In genomic region chr9:94859226-94859625, GRCh38 we compare ENCODE assay signal across 21 cellular contexts.
DNase-seq lines count a peak whose midpoint lies in the region; ATAC-seq and TF ChIP-seq lines count a peak whose summit lies in the region.
"Had no signal": no experiment of that assay in that cellular context is flagged by ENCODE, and none has a peak within 500 bp of the region (broad histone marks: within the 10 kb centered on the region; RNA-seq: fewer than 3 reads in every experiment).

No MANE protein-coding gene starts in this region.

- peak overlapping the region in 2 of 3 donors; percentile 36 to 56 for H3K27ac Mint-ChIP-seq in IgD-negative memory B cell
- H3K27ac Mint-ChIP-seq in activated T-helper 17 cell treated with anti-CD3 and anti-CD28 coated beads, Interleukin-2, amount 50 U/mL, for 72 hours: peak overlapping the region; percentile 83
- peak overlapping the region; percentile 87 to 89 for H3K27ac Mint-ChIP-seq in natural killer cell treated with Interleukin-12 subunit alpha and Interleukin-12 subunit beta and Interleukin-15 and Interleukin-18, amount 100 ng/mL, for 72 hours
- H3K27ac Mint-ChIP-seq: H9 had no signal

- peaks cover 65% of the 10 kb centered on the region for H3K4me1 ChIP-seq in BLaER1
- peaks cover 5 to 17% (median 5%) of the 10 kb centered on the region in 3 donors for H3K4me1 ChIP-seq in gastroesophageal sphincter
- H3K4me1 ChIP-seq in right lobe of liver: peaks cover 0 to 27% (median 10%) of the 10 kb centered on the region in 4 donors

- intact Hi-C loops in right lobe of liver (cut with DNase I): no loop called here

- H3K4me3 ChIP-seq in BLaER1 (no peak overlapping the region), gastroesophageal sphincter (no peak overlapping the region), right lobe of liver (no peak overlapping the region)
- H3K4me3 ChIP-seq: SK-N-MC had no signal

- H3K4me3 Mint-ChIP-seq in IgD-negative memory B cell: peak overlapping the region in 2 of 4 donors; percentile 24 to 61
- no peak overlapping the region for H3K4me3 Mint-ChIP-seq in activated T-helper 17 cell treated with anti-CD3 and anti-CD28 coated beads, Interleukin-2, amount 50 U/mL, for 72 hours
- no peak overlapping the region for H3K4me3 Mint-ChIP-seq in natural killer cell treated with Interleukin-12 subunit alpha and Interleukin-12 subunit beta and Interleukin-15 and Interleukin-18, amount 100 ng/mL, for 72 hours
- H3K4me3 Mint-ChIP-seq: H9 had no signal

- no peak for TF ChIP-seq CTCF in gastroesophageal sphincter (IDR thresholded peaks at IDR 0.05)
- no peak for TF ChIP-seq CTCF in right lobe of liver (IDR thresholded peaks at IDR 0.05)

- 97% methylated on average over 2 of the region's 2 CpGs; no CpG with 5 or more reads in 1 of the 2 donors for WGBS in gastroesophageal sphincter (ENCODE audit: low coverage in 1 of 2), 2 donors
- WGBS in right lobe of liver (ENCODE audit: insufficient coverage, low coverage, low lambda C conversion rate, missing lambda C conversion rate): 33% methylated on average over 1 of the region's 2 CpGs

- peaks cover 3 to 5% (median 3%) of the 10 kb centered on the region in 3 donors for H3K9me3 Mint-ChIP-seq in IgD-negative memory B cell
- H3K9me3 Mint-ChIP-seq in activated T-helper 17 cell treated with anti-CD3 and anti-CD28 coated beads, Interleukin-2, amount 50 U/mL, for 72 hours: peaks cover 4% of the 10 kb centered on the region
- no peaks in the 10 kb centered on the region for H3K9me3 Mint-ChIP-seq in natural killer cell treated with Interleukin-12 subunit alpha and Interleukin-12 subunit beta and Interleukin-15 and Interleukin-18, amount 100 ng/mL, for 72 hours
- H3K9me3 Mint-ChIP-seq: H9 had no signal

- TF ChIP-seq EP300 in gastroesophageal sphincter (IDR thresholded peaks at IDR 0.05): no peak

- H3K9me3 ChIP-seq in BLaER1 (peaks cover 10% of the 10 kb centered on the region), gastroesophageal sphincter (no peaks in the 10 kb centered on the region), right lobe of liver (no peaks in the 10 kb centered on the region)

- H3K36me3 Mint-ChIP-seq in IgD-negative memory B cell: peaks cover 8% of the 10 kb centered on the region
- no peaks in the 10 kb centered on the region for H3K36me3 Mint-ChIP-seq in activated T-helper 17 cell treated with anti-CD3 and anti-CD28 coated beads, Interleukin-2, amount 50 U/mL, for 72 hours (ENCODE audit: low read depth)
- H3K36me3 Mint-ChIP-seq in natural killer cell treated with Interleukin-12 subunit alpha and Interleukin-12 subunit beta and Interleukin-15 and Interleukin-18, amount 100 ng/mL, for 72 hours: peaks cover 6% of the 10 kb centered on the region

- TF ChIP-seq POLR2A in gastroesophageal sphincter (IDR thresholded peaks at IDR 0.05) (no peak), right lobe of liver (IDR thresholded peaks at IDR 0.05) (no peak)

- H3K36me3 ChIP-seq in BLaER1 (no peaks in the 10 kb centered on the region; the same call in 1 of the 2 replicates), gastroesophageal sphincter (no peaks in the 10 kb centered on the region), right lobe of liver (no peaks in the 10 kb centered on the region)
- H3K36me3 ChIP-seq: BE2C had no signal

- H3K27me3 Mint-ChIP-seq in IgD-negative memory B cell: peaks cover 4% of the 10 kb centered on the region
- no peaks in the 10 kb centered on the region for H3K27me3 Mint-ChIP-seq in activated T-helper 17 cell treated with anti-CD3 and anti-CD28 coated beads, Interleukin-2, amount 50 U/mL, for 72 hours
- H3K27me3 Mint-ChIP-seq in natural killer cell treated with Interleukin-12 subunit alpha and Interleukin-12 subunit beta and Interleukin-15 and Interleukin-18, amount 100 ng/mL, for 72 hours: no peaks in the 10 kb centered on the region
- H3K27me3 Mint-ChIP-seq: CD8-positive, alpha-beta memory T cell had no signal

- no peaks in the 10 kb centered on the region; the same call in 1 of the 2 replicates for H4K20me1 ChIP-seq in BLaER1

- H3K4me1 Mint-ChIP-seq in IgD-negative memory B cell: peaks cover 15 to 29% (median 22%) of the 10 kb centered on the region in 3 donors
- peaks cover 35% of the 10 kb centered on the region for H3K4me1 Mint-ChIP-seq in activated T-helper 17 cell treated with anti-CD3 and anti-CD28 coated beads, Interleukin-2, amount 50 U/mL, for 72 hours
- peaks cover 46% of the 10 kb centered on the region in 2 donors for H3K4me1 Mint-ChIP-seq in natural killer cell treated with Interleukin-12 subunit alpha and Interleukin-12 subunit beta and Interleukin-15 and Interleukin-18, amount 100 ng/mL, for 72 hours (ENCODE audit: low read depth in 2 of 2)

- H3K27me3 ChIP-seq in BLaER1 (no peaks in the 10 kb centered on the region), gastroesophageal sphincter (no peaks in the 10 kb centered on the region), right lobe of liver (no peaks in the 10 kb centered on the region)
- H3K27me3 ChIP-seq: BE2C had no signal

- H3K9ac ChIP-seq in BLaER1: no peak overlapping the region

- no peak for ATAC-seq in activated T-helper 17 cell treated with anti-CD3 and anti-CD28 coated beads, Interleukin-2, amount 50 U/mL, for 72 hours (replicated peaks)
- ATAC-seq in natural killer cell treated with Interleukin-12 subunit alpha and Interleukin-12 subunit beta and Interleukin-15 and Interleukin-18, amount 100 ng/mL, for 72 hours: no peak
- ATAC-seq in gastroesophageal sphincter: no peak
- no peak for ATAC-seq in right lobe of liver

- peak overlapping the region; percentile 95 for H3K4me2 ChIP-seq in BLaER1

- H3K27ac ChIP-seq in BLaER1 (peak overlapping the region; percentile 94), gastroesophageal sphincter (no peak overlapping the region), right lobe of liver (peak overlapping the region in 1 of 3 donors; percentile 10)
- H3K27ac ChIP-seq: HL-60, SK-N-MC had no signal

- no peak for DNase-seq in natural killer cell treated with Interleukin-12 subunit alpha and Interleukin-12 subunit beta and Interleukin-15 and Interleukin-18, amount 100 ng/mL, for 72 hours (ENCODE audit: low spot score)
- no peak for DNase-seq in islet precursor cell
- no peak for DNase-seq in right lobe of liver
- no peak for DNase-seq in MV-4-11 (lab: John Stamatoyannopoulos, UW)
- DNase-seq: BE2C; CD8-positive, alpha-beta memory T cell; DMS79 treated with DMSO at 0.1 percent for 48 hours; H9; NCI-H1092; NCI-H1436 treated with DMSO at 0.1 percent for 48 hours; NCI-H2029; NCI-H446 treated with DMSO at 0.1 percent for 48 hours; NCI-H69; NK-92 treated with Interleukin-12 subunit alpha and Interleukin-12 subunit beta, amount 100 ng/mL, for 24 hours; Right ventricle myocardium superior had no signal
